Comparison of ENCODE assay signal across 30 cellular contexts in genomic region chr6:126607281-126607680, GRCh38.
"Had no signal": no experiment of that assay in that cellular context is flagged by ENCODE, and none has a peak within 500 bp of the region (broad histone marks: within the 10 kb centered on the region; RNA-seq: fewer than 3 reads in every experiment).

No MANE protein-coding gene starts in this region.

- DNase-seq: activated B cell treated with CpG ODN at 0.5 μM for 24 hours; activated CD4-positive, alpha-beta memory T cell treated with anti-CD3 and anti-CD28 coated beads for 36 hours; activated CD4-positive, alpha-beta T cell treated with anti-CD3 and anti-CD28 coated beads for 4 hours; activated CD4-positive, alpha-beta T cell treated with anti-CD3 and anti-CD28 coated beads, Interleukin-2, amount 10 ng/mL, durations not matched to agents 24 days and 14 days; activated CD4-positive, alpha-beta T cell treated with anti-CD3 and anti-CD28 coated beads, Interleukin-2, amount 50 U/mL, for 1 hour; activated CD4-positive, alpha-beta T cell treated with anti-CD3 and anti-CD28 coated beads, Interleukin-2, amount 50 U/mL, for 4 hours; activated CD4-positive, CD25-positive, alpha-beta regulatory T cell treated with anti-CD3 and anti-CD28 coated beads, Interleukin-2, amount 50 U/mL, for 72 hours; activated CD8-positive, alpha-beta memory T cell treated with anti-CD3 and anti-CD28 coated beads, Interleukin-2, amount 50 U/mL, for 4 hours; activated CD8-positive, alpha-beta T cell treated with anti-CD3 and anti-CD28 coated beads for 36 hours; activated effector memory CD4-positive, alpha-beta T cell treated with anti-CD3 and anti-CD28 coated beads, Interleukin-2, amount 50 U/mL, for 16 hours; activated gamma-delta T cell treated with Interleukin-2 at 50 U/mL for 16 hours; activated naive CD4-positive, alpha-beta T cell; activated naive CD4-positive, alpha-beta T cell treated with anti-CD3 and anti-CD28 coated beads for 36 hours; activated naive CD4-positive, alpha-beta T cell treated with anti-CD3 and anti-CD28 coated beads, Interleukin-2, amount 50 U/mL, for 16 hours; activated naive CD8-positive, alpha-beta T cell treated with anti-CD3 and anti-CD28 coated beads for 36 hours; activated T-cell treated with anti-CD3 and anti-CD28 coated beads for 4 hours; activated T-cell treated with anti-CD3 and anti-CD28 coated beads, Interleukin-2, amount 50 U/mL, for 1 hour; activated T-cell treated with anti-CD3 and anti-CD28 coated beads, Interleukin-2, amount 50 U/mL, for 4 hours; activated T-cell treated with anti-CD3 and anti-CD28 coated beads, Interleukin-2, amount 50 U/mL, for 72 hours; adrenal gland; amniotic stem cell; aorta; body of pancreas; brain microvascular endothelial cell; central memory CD4-positive, alpha-beta T cell; T-helper 1 cell; T-helper 2 cell; T-helper 9 cell had no signal

- H3K4me1 ChIP-seq: adrenal gland, body of pancreas, breast epithelium had no signal

- H3K4me3 ChIP-seq: adrenal gland, body of pancreas, breast epithelium had no signal

- H3K36me3 ChIP-seq: adrenal gland, brain microvascular endothelial cell, breast epithelium had no signal

- H3K9me3 ChIP-seq: adrenal gland, body of pancreas, breast epithelium had no signal

- H3K27me3 ChIP-seq: adrenal gland, body of pancreas, brain microvascular endothelial cell, breast epithelium had no signal

- H3K27ac ChIP-seq: adrenal gland, body of pancreas, brain microvascular endothelial cell, breast epithelium, VCaP had no signal
